Comparison of ENCODE assay signal across 19 cellular contexts in the genomic region with DNA sequence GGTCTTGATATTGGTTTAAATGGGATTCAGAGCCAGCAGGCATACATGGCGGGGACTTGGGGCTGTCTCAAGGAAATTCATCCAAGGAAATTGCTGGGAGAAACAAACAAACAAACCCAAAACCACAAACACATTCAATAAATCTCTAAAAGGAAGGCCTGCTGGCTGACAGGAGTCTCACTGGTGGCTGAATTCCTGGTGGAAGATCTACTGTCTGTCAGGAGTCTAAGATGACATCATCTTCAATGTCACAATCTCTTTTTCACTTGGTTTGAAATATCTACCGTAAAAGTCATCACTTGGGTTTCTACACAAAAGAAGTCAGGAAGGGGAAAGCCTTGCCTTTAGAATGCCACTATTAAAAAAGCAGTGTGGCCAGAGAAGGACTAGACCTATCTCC.
"Had no signal": no experiment of that assay in that cellular context is flagged by ENCODE, and none has a peak within 500 bp of the region (broad histone marks: within the 10 kb centered on the region; RNA-seq: fewer than 3 reads in every experiment).

No MANE protein-coding gene starts in this region.

- H3K4me1 ChIP-seq: tibial artery, uterus had no signal

- H3K27me3 ChIP-seq: heart right ventricle, tibial artery, uterus had no signal

- H3K4me1 Mint-ChIP-seq: activated B cell treated with CpG ODN at 0.5 μM for 24 hours; activated CD4-positive, alpha-beta memory T cell treated with anti-CD3 and anti-CD28 coated beads, Interleukin-2, amount 10 ng/mL, durations not matched to agents 7 days and 5 days; activated naive CD8-positive, alpha-beta T cell treated with anti-CD3 and anti-CD28 coated beads for 36 hours had no signal

- H3K36me3 Mint-ChIP-seq: activated CD8-positive, alpha-beta memory T cell treated with anti-CD3 and anti-CD28 coated beads, Interleukin-2, amount 10 ng/mL, durations not matched to agents 7 days and 5 days; activated naive CD8-positive, alpha-beta T cell treated with anti-CD3 and anti-CD28 coated beads for 36 hours; brain had no signal

- H3K4me3 Mint-ChIP-seq: activated B cell treated with CpG ODN at 0.5 μM for 24 hours; activated CD4-positive, alpha-beta memory T cell treated with anti-CD3 and anti-CD28 coated beads, Interleukin-2, amount 10 ng/mL, durations not matched to agents 7 days and 5 days; activated CD8-positive, alpha-beta memory T cell treated with anti-CD3 and anti-CD28 coated beads, Interleukin-2, amount 10 ng/mL, durations not matched to agents 7 days and 5 days; activated naive CD8-positive, alpha-beta T cell treated with anti-CD3 and anti-CD28 coated beads for 36 hours; brain; nephron progenitor cell had no signal

- H3K9me3 ChIP-seq: heart right ventricle, tibial artery, uterus had no signal

- H3K9me3 Mint-ChIP-seq: activated B cell treated with CpG ODN at 0.5 μM for 24 hours; activated naive CD8-positive, alpha-beta T cell treated with anti-CD3 and anti-CD28 coated beads for 36 hours; brain had no signal

- ATAC-seq: activated CD8-positive, alpha-beta memory T cell treated with anti-CD3 and anti-CD28 coated beads, Interleukin-2, amount 10 ng/mL, durations not matched to agents 7 days and 5 days; heart right ventricle; stimulated activated naive CD8-positive, alpha-beta T cell treated with anti-CD3 and anti-CD28 coated beads, Interleukin-15, Interleukin-2, amounts not matched to agents 100 U/mL and 50 U/mL, for 24 hours had no signal

- H3K4me3 ChIP-seq: heart right ventricle, tibial artery, uterus had no signal

- H3K27ac ChIP-seq: heart right ventricle, tibial artery, uterus had no signal

- H3K27me3 Mint-ChIP-seq: activated naive CD8-positive, alpha-beta T cell treated with anti-CD3 and anti-CD28 coated beads for 36 hours had no signal

- H3K36me3 ChIP-seq: heart right ventricle, tibial artery, uterus had no signal

- FAIRE-seq: colon had no signal

- DNase-seq: activated B cell treated with CpG ODN at 0.5 μM for 24 hours; activated CD4-positive, alpha-beta memory T cell treated with anti-CD3 and anti-CD28 coated beads, Interleukin-2, amount 10 ng/mL, durations not matched to agents 7 days and 5 days; activated CD4-positive, alpha-beta T cell treated with anti-CD3 and anti-CD28 coated beads for 4 hours; activated CD8-positive, alpha-beta memory T cell treated with anti-CD3 and anti-CD28 coated beads, Interleukin-2, amount 10 ng/mL, durations not matched to agents 7 days and 5 days; activated naive CD4-positive, alpha-beta T cell; activated naive CD8-positive, alpha-beta T cell treated with anti-CD3 and anti-CD28 coated beads for 36 hours; amygdala; caudate nucleus; erythroblast; heart right ventricle; nephron progenitor cell; nucleus accumbens; posterior cingulate gyrus; stimulated activated naive CD8-positive, alpha-beta T cell treated with anti-CD3 and anti-CD28 coated beads, Interleukin-15, Interleukin-2, amounts not matched to agents 100 U/mL and 50 U/mL, for 24 hours; substantia nigra; tibial artery; uterus had no signal

- H3K27ac Mint-ChIP-seq: activated B cell treated with CpG ODN at 0.5 μM for 24 hours; activated CD4-positive, alpha-beta memory T cell treated with anti-CD3 and anti-CD28 coated beads, Interleukin-2, amount 10 ng/mL, durations not matched to agents 7 days and 5 days; activated CD8-positive, alpha-beta memory T cell treated with anti-CD3 and anti-CD28 coated beads, Interleukin-2, amount 10 ng/mL, durations not matched to agents 7 days and 5 days; activated naive CD8-positive, alpha-beta T cell treated with anti-CD3 and anti-CD28 coated beads for 36 hours; brain; nephron progenitor cell had no signal
